ENCODE assay signal across 28 cellular contexts in the genomic region with DNA sequence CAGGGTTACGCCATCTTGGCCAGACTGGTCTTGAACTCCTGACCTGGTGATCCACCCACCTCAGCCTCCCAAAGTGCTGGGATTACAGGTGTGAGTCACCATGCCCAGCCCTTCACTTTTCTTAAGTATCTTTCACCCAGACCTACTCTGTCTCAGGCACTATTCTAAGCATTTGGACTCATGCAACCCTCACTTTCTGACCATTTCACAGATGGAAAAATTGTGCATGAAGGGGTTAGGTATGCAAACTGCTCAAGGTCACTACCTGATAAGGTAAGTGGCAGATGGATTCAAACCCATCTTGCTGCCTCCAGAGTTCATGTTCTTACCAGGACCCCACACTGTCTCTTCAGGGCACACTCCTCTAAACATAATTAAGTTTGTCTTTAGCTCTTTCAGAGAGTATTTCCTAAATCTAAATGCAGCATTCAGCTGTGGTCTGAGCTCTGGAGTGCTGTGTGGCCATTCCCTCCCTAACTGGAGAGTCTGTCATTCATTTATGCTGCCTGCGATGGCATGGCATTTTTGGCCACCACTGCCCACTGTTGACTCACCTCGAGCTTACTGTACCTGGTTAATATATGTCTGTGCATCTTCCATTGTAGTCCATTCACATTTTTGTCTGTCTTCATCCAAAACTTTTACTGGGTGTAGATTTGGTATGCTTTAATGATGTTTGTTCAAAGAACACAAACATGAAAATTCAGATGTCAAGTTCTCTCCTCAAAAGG.
"Had no signal": no experiment of that assay in that cellular context is flagged by ENCODE, and none has a peak within 500 bp of the region (broad histone marks: within the 10 kb centered on the region; RNA-seq: fewer than 3 reads in every experiment).

No MANE protein-coding gene starts in this region.

- H3K9me3 Mint-ChIP-seq: activated CD8-positive, alpha-beta T cell treated with anti-CD3 and anti-CD28 coated beads for 36 hours; activated naive CD4-positive, alpha-beta T cell treated with anti-CD3 and anti-CD28 coated beads, Interleukin-2, amount 50 U/mL, for 24 hours; central memory CD8-positive, alpha-beta T cell had no signal

- H3K4me1 Mint-ChIP-seq: central memory CD8-positive, alpha-beta T cell had no signal

- H2AFZ ChIP-seq: PC-9 had no signal

- H3K4me3 Mint-ChIP-seq: activated CD8-positive, alpha-beta T cell treated with anti-CD3 and anti-CD28 coated beads for 36 hours; activated naive CD4-positive, alpha-beta T cell treated with anti-CD3 and anti-CD28 coated beads, Interleukin-2, amount 50 U/mL, for 24 hours; activated naive CD8-positive, alpha-beta T cell treated with anti-CD3 and anti-CD28 coated beads, Interleukin-2, amount 10 ng/mL, durations not matched to agents 7 days and 5 days; activated T-cell treated with anti-CD3 and anti-CD28 coated beads, Interleukin-2, amount 50 U/mL, for 72 hours; central memory CD8-positive, alpha-beta T cell had no signal

- H3K36me3 Mint-ChIP-seq: activated naive CD4-positive, alpha-beta T cell treated with anti-CD3 and anti-CD28 coated beads, Interleukin-2, amount 50 U/mL, for 24 hours; activated naive CD8-positive, alpha-beta T cell treated with anti-CD3 and anti-CD28 coated beads, Interleukin-2, amount 10 ng/mL, durations not matched to agents 7 days and 5 days had no signal

- H3K27ac ChIP-seq: ascending aorta, cardiac muscle cell, PC-9, WERI-Rb-1 had no signal

- H3K4me1 ChIP-seq: ascending aorta had no signal

- H3K27ac Mint-ChIP-seq: activated CD8-positive, alpha-beta T cell treated with anti-CD3 and anti-CD28 coated beads for 36 hours; activated naive CD4-positive, alpha-beta T cell treated with anti-CD3 and anti-CD28 coated beads, Interleukin-2, amount 50 U/mL, for 24 hours; activated naive CD8-positive, alpha-beta T cell treated with anti-CD3 and anti-CD28 coated beads, Interleukin-2, amount 10 ng/mL, durations not matched to agents 7 days and 5 days; activated T-cell treated with anti-CD3 and anti-CD28 coated beads, Interleukin-2, amount 50 U/mL, for 72 hours; activated T-helper 2 cell treated with anti-CD3 and anti-CD28 coated beads, Interferon-gamma antibody, Interleukin-2, Interleukin-4, amounts not matched to agents 10 μg/mL and 5 μg/mL and 100 μg/mL, durations not matched to agents 14 hours and 24 hours and 36 hours had no signal

- DNase-seq: activated CD4-positive, alpha-beta T cell treated with anti-CD3 and anti-CD28 coated beads for 1 hour; activated CD4-positive, alpha-beta T cell treated with anti-CD3 and anti-CD28 coated beads for 48 hours; activated CD4-positive, CD25-positive, alpha-beta regulatory T cell; activated CD8-positive, alpha-beta T cell treated with anti-CD3 and anti-CD28 coated beads for 36 hours; activated gamma-delta T cell; activated naive CD4-positive, alpha-beta T cell treated with Interleukin-2 at 50 U/mL for 16 hours; activated naive CD8-positive, alpha-beta T cell treated with anti-CD3 and anti-CD28 coated beads, Interleukin-2, amount 10 ng/mL, durations not matched to agents 7 days and 5 days; activated T-cell treated with anti-CD3 and anti-CD28 coated beads, Interleukin-2, amount 50 U/mL, for 1 hour; activated T-cell treated with anti-CD3 and anti-CD28 coated beads, Interleukin-2, amount 50 U/mL, for 72 hours; amygdala; NCI-H1105; NCI-H1417 treated with DMSO at 0.1 percent for 48 hours; NCI-H187 treated with DMSO at 0.1 percent for 48 hours; NCI-H2171; NCI-H510A; NCI-H526; NCI-H748 treated with DMSO at 0.1 percent for 48 hours; NK-92 treated with Interleukin-12 subunit alpha and Interleukin-12 subunit beta, amount 100 ng/mL, for 24 hours; PC-9; Right ventricle myocardium superior; SW 1271; T1000; WERI-Rb-1 had no signal

- H3K4me3 ChIP-seq: ascending aorta, cardiac muscle cell, PC-9 had no signal

- H3K36me3 ChIP-seq: ascending aorta, cardiac muscle cell, WERI-Rb-1 had no signal

- H3K4me2 ChIP-seq: PC-9 had no signal

- H3K27me3 ChIP-seq: ascending aorta, cardiac muscle cell had no signal

- ATAC-seq: activated CD8-positive, alpha-beta T cell treated with anti-CD3 and anti-CD28 coated beads for 36 hours; activated T-cell treated with anti-CD3 and anti-CD28 coated beads, Interleukin-2, amount 50 U/mL, for 72 hours had no signal

- H3K9me3 ChIP-seq: ascending aorta had no signal
